8 cellular contexts compared by ENCODE assay signal in genomic region chr2:96265840-96266569, GRCh38. TPM values are rescaled to one million over a fixed set of nuclear protein-coding genes. Genes with fewer than 3 reads are reported as not detected.
DNase-seq lines count a peak whose midpoint lies in the region; TF ChIP-seq lines count a peak whose summit lies in the region.

CIAO1 (plus strand) TSS chr2:96266225; CDS start chr2:96266351, 126 bp downstream.
TMEM127 (minus strand) TSS chr2:96265997; CDS start chr2:96265381, 616 bp downstream.

- peak within 1 kb of the TSS; percentile 97 to 99 for H3K4me3 Mint-ChIP-seq in H9

- H3K9me2 ChIP-seq in neural cell (ENCODE audit: insufficient read depth, low read length), result no peaks in the 10 kb centered on the region

- H3K27me3 Mint-ChIP-seq in H9 (ENCODE audit: low read depth), result no peaks in the 10 kb centered on the region

- no peak within 1 kb of the TSS for H2BK15ac ChIP-seq in H9 (ENCODE audit: low read depth, low read length)

- no peak within 1 kb of the TSS for H3K4ac ChIP-seq in H9 (ENCODE audit: low read depth, low read length)

- H3K79me2 ChIP-seq in H9 (ENCODE audit: insufficient read depth, low read length), result no peaks in the 10 kb centered on the region; the same call in 1 of the 2 replicates
- H3K79me2 ChIP-seq in neural cell (replicated peaks; ENCODE audit: insufficient read depth, low read length), result peaks cover 30% of the 10 kb centered on the region

- no peak within 1 kb of the TSS for H2AFZ ChIP-seq in H9 (ENCODE audit: low read length)
- peak within 1 kb of the TSS; percentile 87 for H2AFZ ChIP-seq in neural cell (ENCODE audit: low read depth, low read length)

- no peak for TF ChIP-seq RAD21 in neural cell (conservative IDR thresholded peaks at IDR 0.05)

- no peak within 1 kb of the TSS; the same call in 1 of the 2 replicates for H3K14ac ChIP-seq in H9 (ENCODE audit: insufficient read depth, low read length)

- H3K4me2 ChIP-seq in H9 (ENCODE audit: insufficient read depth, insufficient read length, low read length) (peak within 1 kb of the TSS; percentile 74), neural cell (ENCODE audit: low read length) (peak within 1 kb of the TSS; percentile 91)

- H3K4me1 ChIP-seq in H9 (ENCODE audit: insufficient read depth, low read length), result no peaks in the 10 kb centered on the region
- peaks cover 40 to 57% (median 55%) of the 10 kb centered on the region in 4 donors for H3K4me1 ChIP-seq in stomach

- H4K8ac ChIP-seq in H9 (replicated peaks; ENCODE audit: insufficient read length, low read depth, low read length), result no peak within 1 kb of the TSS

- H2BK120ac ChIP-seq in H9 (ENCODE audit: low read depth, low read length, poor library complexity, severe bottlenecking), result no peak within 1 kb of the TSS

- no peak within 1 kb of the TSS for H2BK5ac ChIP-seq in H9 (ENCODE audit: insufficient read length, low read length)

- H3K27ac Mint-ChIP-seq in H9, result peak within 1 kb of the TSS; percentile 49 to 98 (median 75); a peak in 5 of 7 replicates

- no peaks in the 10 kb centered on the region for H3K9me3 ChIP-seq in H9 (ENCODE audit: control insufficient read depth, low read depth, low read length)
- H3K9me3 ChIP-seq in MG63, result no peaks in the 10 kb centered on the region
- no peaks in the 10 kb centered on the region for H3K9me3 ChIP-seq in neural cell (ENCODE audit: low read length)
- H3K9me3 ChIP-seq in stomach, result no peaks in the 10 kb centered on the region

- peaks cover 5% of the 10 kb centered on the region for H3K23me2 ChIP-seq in H9 (ENCODE audit: insufficient read length, low read depth, low read length, poor library complexity, severe bottlenecking)

- H3K27ac ChIP-seq in H9 (ENCODE audit: insufficient read length, low read depth, low read length) (no peak within 1 kb of the TSS), neural cell (ENCODE audit: low read length) (peak within 1 kb of the TSS; percentile 87), stomach (peak within 1 kb of the TSS; percentile 90 to 98 (median 94))

- H2AK5ac ChIP-seq in H9 (ENCODE audit: insufficient read length, low read length), result no peak within 1 kb of the TSS

- H3F3A ChIP-seq in neural cell (ENCODE audit: insufficient read depth, low read length, poor library complexity, severe bottlenecking), result no peaks in the 10 kb centered on the region

- peaks cover 19% of the 10 kb centered on the region in 2 experiments for H3K4me1 Mint-ChIP-seq in H9

- TF ChIP-seq POLR2A in stomach (IDR thresholded peaks at IDR 0.05), result peak in 1 of 4 donors; percentile 59

- intact Hi-C loops in stomach (cut with DNase I; ENCODE audit: low total_unique reads), result loop anchor here (10.0 kb wide), 1 partner anchor 51 kb away; no protein-coding TSS in a partner anchor

- H3T11ph ChIP-seq in H9 (ENCODE audit: low read length), result no peak within 1 kb of the TSS

- H3K9me3 Mint-ChIP-seq in H9, result no peaks in the 10 kb centered on the region

- no peak within 1 kb of the TSS for H4K5ac ChIP-seq in H9 (ENCODE audit: insufficient read length, low read depth, low read length)

- TF ChIP-seq CTCF in H9 (conservative IDR thresholded peaks at IDR 0.05), result peak; percentile 44
- peak; percentile 64 for TF ChIP-seq CTCF in neural cell (IDR thresholded peaks at IDR 0.05; ENCODE audit: poor library complexity, severe bottlenecking)
- peak in 2 of 7 experiments; percentile 9 to 24 for TF ChIP-seq CTCF in stomach (IDR thresholded peaks at IDR 0.05)

- H2BK12ac ChIP-seq in H9 (ENCODE audit: insufficient read length, low read depth, low read length), result no peak within 1 kb of the TSS

- H3K4me3 ChIP-seq in MG63, result peak within 1 kb of the TSS; percentile 99
- peak within 1 kb of the TSS; percentile 98 for H3K4me3 ChIP-seq in neural cell (ENCODE audit: low read length)
- H3K4me3 ChIP-seq in stomach, result peak within 1 kb of the TSS; percentile 91 to 100 (median 98)

- H3K27me3 ChIP-seq in H9 (ENCODE audit: insufficient read depth, low read length), result no peaks in the 10 kb centered on the region
- no peaks in the 10 kb centered on the region for H3K27me3 ChIP-seq in MG63
- H3K27me3 ChIP-seq in neural cell (ENCODE audit: insufficient read depth, low read depth, low read length), result no peaks in the 10 kb centered on the region
- no peaks in the 10 kb centered on the region for H3K27me3 ChIP-seq in stomach

- no CpG with 5 or more reads among the region's 76 CpGs for WGBS in H9 (ENCODE audit: extremely low coverage, insufficient read length, low lambda C conversion rate)
- 0 to 7% (median 1%) methylated on average over 6 to 76 of the region's 76 CpGs for WGBS in stomach, 5 donors

- H4K20me1 ChIP-seq in H9 (ENCODE audit: control insufficient read depth, insufficient read depth, insufficient read length) (no peaks in the 10 kb centered on the region), neural cell (ENCODE audit: insufficient read depth) (peaks cover under 1% of the 10 kb centered on the region)

- H3K56ac ChIP-seq in H9 (ENCODE audit: insufficient read length, low read depth, low read length), result no peak within 1 kb of the TSS

- DNase-seq in G401 (ENCODE audit: low spot score) (peak; percentile 98), H9 (peak; percentile 99), MG63 (peak; percentile 99), SHP77 treated with DMSO at 0.1 percent for 48 hours (lab: John Stamatoyannopoulos, UW) (peak; percentile 95), fibroblast of the conjunctiva (ENCODE audit: low read depth) (peak; percentile 96), stomach (peak; percentile 99)
- peak; percentile 99 for DNase-seq in activated effector memory CD4-positive, alpha-beta T cell treated with anti-CD3 and anti-CD28 coated beads, Interleukin-2, amount 50 U/mL, for 16 hours

- in situ Hi-C loops in G401 (cut with HindIII; ENCODE audit: low sequenced_read_pairs), result no loop called here

- TF ChIP-seq EP300 in neural cell (conservative IDR thresholded peaks at IDR 0.05; ENCODE audit: poor library complexity, severe bottlenecking) (peak; percentile 53), stomach (IDR thresholded peaks at IDR 0.05) (no peak)

- no peak within 1 kb of the TSS for H3K18ac ChIP-seq in H9 (ENCODE audit: insufficient read length, low read depth, low read length)

- peaks cover 5% of the 10 kb centered on the region for H3K79me1 ChIP-seq in H9 (ENCODE audit: insufficient read depth, low read depth, low read length, poor library complexity, severe bottlenecking)

- peaks cover 17 to 39% (median 28%) of the 10 kb centered on the region in 3 experiments; a peak in 6 of 7 replicates for H3K36me3 Mint-ChIP-seq in H9 (ENCODE audit: insufficient read depth in 1 of 3, low read depth in 3 of 3)

- no peak within 1 kb of the TSS for H2BK20ac ChIP-seq in H9 (ENCODE audit: low read depth, low read length, poor library complexity, severe bottlenecking)

- H4K91ac ChIP-seq in H9 (ENCODE audit: insufficient read length, low read depth, low read length), result no peak within 1 kb of the TSS

- peak within 1 kb of the TSS; percentile 58 for H3K9ac ChIP-seq in H9 (ENCODE audit: extremely low read depth, insufficient read length, low read length)
- H3K9ac ChIP-seq in neural cell (ENCODE audit: low read length), result peak within 1 kb of the TSS; percentile 93

- H3K36me3 ChIP-seq in MG63 (peaks cover 54% of the 10 kb centered on the region), neural cell (ENCODE audit: insufficient read depth, low read length) (no peaks in the 10 kb centered on the region), stomach (peaks cover 25 to 60% (median 52%) of the 10 kb centered on the region in 4 donors)

- H3K23ac ChIP-seq in H9 (ENCODE audit: insufficient read length, low read depth, low read length), result no peak within 1 kb of the TSS

TF ChIP-seq in neural cell, 6 proteins besides CTCF, POLR2A, EP300 and RAD21 (continues in another document):
- peak; percentile 22 for TF ChIP-seq REST (IDR thresholded peaks at IDR 0.05; ENCODE audit: borderline replicate concordance)
- peak; percentile 82 for TF ChIP-seq POLR2AphosphoS5 (IDR thresholded peaks at IDR 0.05)
- no peak for TF ChIP-seq EZH2 (IDR thresholded peaks at IDR 0.05; ENCODE audit: borderline replicate concordance, insufficient read depth, low read length, poor library complexity, severe bottlenecking)
- peak; percentile 59 for TF ChIP-seq SMC3 (conservative IDR thresholded peaks at IDR 0.05; ENCODE audit: poor library complexity)

RNA-seq across cellular contexts. Expression of gene CIAO1, which starts in this region (rescaled TPM):
- total RNA-seq in G401 (2014; rRNA removed; shearing (Covaris generic)), result 120 and 126 TPM in 2 replicates
- total RNA-seq in H9 (2021) (67.6 and 71.9 TPM in 2 replicates), stomach (100 to 1,000 TPM in 2 of 5 donors, 10 to 100 TPM in 3; 58.3 to 161 (median 95.3) TPM)
- 76.2 and 103 TPM in 2 replicates for total RNA-seq in MG63 (2014; rRNA removed; shearing (Covaris generic); ENCODE audit: low replicate concordance)
- polyA plus RNA-seq in neural cell (182 and 188 TPM in 2 replicates), stomach (10 to 100 TPM; 29.3 to 43.4 (median 42.3) TPM)
- polyA minus RNA-seq in neural cell, result 149 and 164 TPM in 2 replicates

RNA-seq across cellular contexts. Expression of gene TMEM127, which starts in this region (rescaled TPM):
- 6.9 and 8.1 TPM in 2 replicates for total RNA-seq in G401 (2014; rRNA removed; shearing (Covaris generic))
- total RNA-seq in H9 (2021) (30.1 and 33.9 TPM in 2 replicates), stomach (10 to 100 TPM in 4 of 5 donors, 1 to 10 TPM in 1; 5.8 to 51.6 (median 21.9) TPM)
- 3.7 and 7.3 TPM in 2 replicates for total RNA-seq in MG63 (2014; rRNA removed; shearing (Covaris generic); ENCODE audit: low replicate concordance)
- polyA plus RNA-seq in neural cell (19.1 and 21.4 TPM in 2 replicates), stomach (10 to 100 TPM in 1 of 3 donors, 1 to 10 TPM in 2; 5.7 to 11.4 (median 9.6) TPM)
- 28.5 and 31.6 TPM in 2 replicates for polyA minus RNA-seq in neural cell
